Comparison of ENCODE assay signal across 1 cellular context in the genomic region with DNA sequence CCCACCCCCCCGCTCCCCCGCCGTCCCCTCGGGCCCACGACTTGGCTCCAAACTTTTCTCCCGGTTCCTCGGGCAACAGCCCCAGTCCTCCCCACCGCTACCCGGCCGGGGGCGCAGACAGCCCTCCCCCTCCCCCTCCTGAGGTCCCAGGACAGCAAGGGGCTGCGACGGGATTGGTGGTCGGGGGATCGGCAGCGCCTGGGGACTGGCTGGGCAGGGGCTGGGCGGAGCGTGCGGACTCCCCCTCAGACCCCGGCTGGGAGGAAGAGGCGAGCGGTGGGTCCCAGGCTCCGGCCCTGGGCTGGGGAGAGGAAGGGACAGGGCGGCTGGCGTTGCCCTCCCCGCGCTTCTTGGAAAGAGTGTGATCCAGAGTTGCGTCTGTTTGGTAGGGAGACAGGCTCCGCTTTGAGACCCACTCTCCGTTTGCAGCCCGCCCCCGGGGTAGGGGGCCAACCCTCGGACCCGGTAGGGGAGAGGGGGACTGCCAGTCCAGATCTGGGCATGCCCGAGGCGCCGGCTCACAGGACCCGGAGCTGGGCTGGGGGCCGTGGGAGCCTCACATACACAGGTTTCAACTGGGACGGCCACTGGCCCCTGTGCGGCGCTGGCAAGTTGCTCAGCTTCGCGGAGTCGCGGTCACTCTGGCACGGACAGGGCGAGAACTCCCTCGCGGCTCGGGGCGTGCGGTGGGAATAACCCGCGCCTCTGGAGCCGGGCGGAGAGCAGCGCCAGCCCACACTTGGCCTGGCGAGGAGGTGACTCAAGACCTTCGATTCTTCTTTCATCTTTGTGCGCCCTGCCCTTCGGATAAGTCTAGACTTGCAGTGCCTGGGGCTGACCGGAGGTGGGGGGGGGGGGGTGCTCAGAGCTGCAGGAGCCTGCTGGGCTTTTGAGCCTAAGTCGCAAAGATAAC.
TF ChIP-seq lines count a peak whose summit lies in the region.

No MANE protein-coding gene starts in this region.

TF ChIP-seq in HepG2, 621 proteins besides CTCF, POLR2A, EP300 and RAD21 (continued from another document and continues in another):
- TF ChIP-seq, protein P1, sequence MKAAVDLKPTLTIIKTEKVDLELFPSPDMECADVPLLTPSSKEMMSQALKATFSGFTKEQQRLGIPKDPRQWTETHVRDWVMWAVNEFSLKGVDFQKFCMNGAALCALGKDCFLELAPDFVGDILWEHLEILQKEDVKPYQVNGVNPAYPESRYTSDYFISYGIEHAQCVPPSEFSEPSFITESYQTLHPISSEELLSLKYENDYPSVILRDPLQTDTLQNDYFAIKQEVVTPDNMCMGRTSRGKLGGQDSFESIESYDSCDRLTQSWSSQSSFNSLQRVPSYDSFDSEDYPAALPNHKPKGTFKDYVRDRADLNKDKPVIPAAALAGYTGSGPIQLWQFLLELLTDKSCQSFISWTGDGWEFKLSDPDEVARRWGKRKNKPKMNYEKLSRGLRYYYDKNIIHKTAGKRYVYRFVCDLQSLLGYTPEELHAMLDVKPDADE (CRISPR knock-in tag; IDR thresholded peaks at IDR 0.05), result no peak
- TF ChIP-seq, protein P2, sequence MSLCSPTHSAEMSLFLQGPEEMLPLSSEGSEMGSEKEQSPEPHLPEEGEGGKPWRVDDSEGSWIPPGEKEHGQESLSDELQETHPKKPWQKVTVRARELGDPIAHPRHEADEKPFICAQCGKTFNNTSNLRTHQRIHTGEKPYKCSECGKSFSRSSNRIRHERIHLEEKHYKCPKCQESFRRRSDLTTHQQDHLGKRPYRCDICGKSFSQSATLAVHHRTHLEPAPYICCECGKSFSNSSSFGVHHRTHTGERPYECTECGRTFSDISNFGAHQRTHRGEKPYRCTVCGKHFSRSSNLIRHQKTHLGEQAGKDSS (CRISPR knock-in tag; IDR thresholded peaks at IDR 0.05; ENCODE audit: borderline replicate concordance, low read depth), result peak; percentile 57; the same call in 1 of the 2 replicates
- TF ChIP-seq ZNF543 (CRISPR knock-in tag; IDR thresholded peaks at IDR 0.05) (0 out of 2 replicates have a peak, but pooled peaks have one; percentile 15), ZNF549 (CRISPR knock-in tag; IDR thresholded peaks at IDR 0.05) (0 out of 2 replicates have a peak, but pooled peaks have one; percentile 38), HNRNPK (IDR thresholded peaks at IDR 0.05; ENCODE audit: low read depth, low read length, poor library complexity, severe bottlenecking) (peak; percentile 56), ZNF124 (CRISPR knock-in tag; IDR thresholded peaks at IDR 0.05) (no peak), HDAC1 (CRISPR knock-in tag; IDR thresholded peaks at IDR 0.05) (peak; percentile 73), KLF15 (CRISPR knock-in tag; IDR thresholded peaks at IDR 0.05; ENCODE audit: borderline replicate concordance) (no peak), ZSCAN12 (CRISPR knock-in tag; IDR thresholded peaks at IDR 0.05) (0 out of 2 replicates have a peak, but pooled peaks have one; percentile 38), MAF1 (CRISPR knock-in tag; IDR thresholded peaks at IDR 0.05; ENCODE audit: borderline replicate concordance) (0 out of 2 replicates have a peak, but pooled peaks have one; percentile 54), KMT2A (CRISPR knock-in tag; IDR thresholded peaks at IDR 0.05) (peak; percentile 69; the same call in 1 of the 2 replicates), DR1 (CRISPR knock-in tag; IDR thresholded peaks at IDR 0.05) (0 out of 2 replicates have a peak, but pooled peaks have one; percentile 41), HIVEP1 (CRISPR knock-in tag; IDR thresholded peaks at IDR 0.05) (0 out of 2 replicates have a peak, but pooled peaks have one; percentile 8), SAFB2 (CRISPR knock-in tag; IDR thresholded peaks at IDR 0.05; ENCODE audit: borderline replicate concordance, low read depth) (0 out of 2 replicates have a peak, but pooled peaks have one; percentile 28), THYN1 (CRISPR knock-in tag; IDR thresholded peaks at IDR 0.05; ENCODE audit: borderline replicate concordance, low read depth) (no peak), GZF1 (CRISPR knock-in tag; IDR thresholded peaks at IDR 0.05) (0 out of 2 replicates have a peak, but pooled peaks have one; percentile 33)
- TF ChIP-seq, protein P3, sequence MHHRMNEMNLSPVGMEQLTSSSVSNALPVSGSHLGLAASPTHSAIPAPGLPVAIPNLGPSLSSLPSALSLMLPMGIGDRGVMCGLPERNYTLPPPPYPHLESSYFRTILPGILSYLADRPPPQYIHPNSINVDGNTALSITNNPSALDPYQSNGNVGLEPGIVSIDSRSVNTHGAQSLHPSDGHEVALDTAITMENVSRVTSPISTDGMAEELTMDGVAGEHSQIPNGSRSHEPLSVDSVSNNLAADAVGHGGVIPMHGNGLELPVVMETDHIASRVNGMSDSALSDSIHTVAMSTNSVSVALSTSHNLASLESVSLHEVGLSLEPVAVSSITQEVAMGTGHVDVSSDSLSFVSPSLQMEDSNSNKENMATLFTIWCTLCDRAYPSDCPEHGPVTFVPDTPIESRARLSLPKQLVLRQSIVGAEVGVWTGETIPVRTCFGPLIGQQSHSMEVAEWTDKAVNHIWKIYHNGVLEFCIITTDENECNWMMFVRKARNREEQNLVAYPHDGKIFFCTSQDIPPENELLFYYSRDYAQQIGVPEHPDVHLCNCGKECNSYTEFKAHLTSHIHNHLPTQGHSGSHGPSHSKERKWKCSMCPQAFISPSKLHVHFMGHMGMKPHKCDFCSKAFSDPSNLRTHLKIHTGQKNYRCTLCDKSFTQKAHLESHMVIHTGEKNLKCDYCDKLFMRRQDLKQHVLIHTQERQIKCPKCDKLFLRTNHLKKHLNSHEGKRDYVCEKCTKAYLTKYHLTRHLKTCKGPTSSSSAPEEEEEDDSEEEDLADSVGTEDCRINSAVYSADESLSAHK (CRISPR knock-in tag; IDR thresholded peaks at IDR 0.05; ENCODE audit: borderline replicate concordance), result no peak
- TF ChIP-seq, protein P4, sequence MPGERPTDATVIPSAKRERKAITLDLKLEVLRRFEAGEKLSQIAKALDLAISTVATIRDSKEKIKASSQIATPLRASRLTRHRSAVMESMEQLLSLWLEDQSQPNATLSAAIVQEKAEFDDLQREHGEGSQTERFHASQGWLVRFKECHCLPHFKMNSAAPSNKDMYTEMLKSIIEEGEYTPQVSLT (CRISPR knock-in tag; IDR thresholded peaks at IDR 0.05; ENCODE audit: borderline replicate concordance, low read depth), result no peak
- TF ChIP-seq, protein P5, sequence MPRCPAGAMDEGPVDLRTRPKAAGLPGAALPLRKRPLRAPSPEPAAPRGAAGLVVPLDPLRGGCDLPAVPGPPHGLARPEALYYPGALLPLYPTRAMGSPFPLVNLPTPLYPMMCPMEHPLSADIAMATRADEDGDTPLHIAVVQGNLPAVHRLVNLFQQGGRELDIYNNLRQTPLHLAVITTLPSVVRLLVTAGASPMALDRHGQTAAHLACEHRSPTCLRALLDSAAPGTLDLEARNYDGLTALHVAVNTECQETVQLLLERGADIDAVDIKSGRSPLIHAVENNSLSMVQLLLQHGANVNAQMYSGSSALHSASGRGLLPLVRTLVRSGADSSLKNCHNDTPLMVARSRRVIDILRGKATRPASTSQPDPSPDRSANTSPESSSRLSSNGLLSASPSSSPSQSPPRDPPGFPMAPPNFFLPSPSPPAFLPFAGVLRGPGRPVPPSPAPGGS (CRISPR knock-in tag; IDR thresholded peaks at IDR 0.05), result 0 out of 2 replicates have a peak, but pooled peaks have one; percentile 3
- TF ChIP-seq, protein P6, sequence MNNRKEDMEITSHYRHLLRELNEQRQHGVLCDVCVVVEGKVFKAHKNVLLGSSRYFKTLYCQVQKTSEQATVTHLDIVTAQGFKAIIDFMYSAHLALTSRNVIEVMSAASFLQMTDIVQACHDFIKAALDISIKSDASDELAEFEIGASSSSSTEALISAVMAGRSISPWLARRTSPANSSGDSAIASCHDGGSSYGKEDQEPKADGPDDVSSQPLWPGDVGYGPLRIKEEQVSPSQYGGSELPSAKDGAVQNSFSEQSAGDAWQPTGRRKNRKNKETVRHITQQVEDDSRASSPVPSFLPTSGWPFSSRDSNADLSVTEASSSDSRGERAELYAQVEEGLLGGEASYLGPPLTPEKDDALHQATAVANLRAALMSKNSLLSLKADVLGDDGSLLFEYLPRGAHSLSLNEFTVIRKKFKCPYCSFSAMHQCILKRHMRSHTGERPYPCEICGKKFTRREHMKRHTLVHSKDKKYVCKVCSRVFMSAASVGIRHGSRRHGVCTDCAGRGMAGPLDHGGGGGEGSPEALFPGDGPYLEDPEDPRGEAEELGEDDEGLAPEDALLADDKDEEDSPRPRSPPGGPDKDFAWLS (CRISPR knock-in tag; IDR thresholded peaks at IDR 0.05; ENCODE audit: borderline replicate concordance), result peak; percentile 67; the same call in 1 of the 2 replicates
- TF ChIP-seq, protein P7, sequence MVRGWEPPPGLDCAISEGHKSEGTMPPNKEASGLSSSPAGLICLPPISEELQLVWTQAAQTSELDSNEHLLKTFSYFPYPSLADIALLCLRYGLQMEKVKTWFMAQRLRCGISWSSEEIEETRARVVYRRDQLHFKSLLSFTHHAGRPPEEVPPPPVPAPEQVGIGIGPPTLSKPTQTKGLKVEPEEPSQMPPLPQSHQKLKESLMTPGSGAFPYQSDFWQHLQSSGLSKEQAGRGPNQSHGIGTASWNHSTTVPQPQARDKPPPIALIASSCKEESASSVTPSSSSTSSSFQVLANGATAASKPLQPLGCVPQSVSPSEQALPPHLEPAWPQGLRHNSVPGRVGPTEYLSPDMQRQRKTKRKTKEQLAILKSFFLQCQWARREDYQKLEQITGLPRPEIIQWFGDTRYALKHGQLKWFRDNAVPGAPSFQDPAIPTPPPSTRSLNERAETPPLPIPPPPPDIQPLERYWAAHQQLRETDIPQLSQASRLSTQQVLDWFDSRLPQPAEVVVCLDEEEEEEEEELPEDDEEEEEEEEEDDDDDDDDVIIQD (CRISPR knock-in tag; IDR thresholded peaks at IDR 0.05; ENCODE audit: low read depth), result 0 out of 2 replicates have a peak, but pooled peaks have one; percentile 45
- TF ChIP-seq, protein P8, sequence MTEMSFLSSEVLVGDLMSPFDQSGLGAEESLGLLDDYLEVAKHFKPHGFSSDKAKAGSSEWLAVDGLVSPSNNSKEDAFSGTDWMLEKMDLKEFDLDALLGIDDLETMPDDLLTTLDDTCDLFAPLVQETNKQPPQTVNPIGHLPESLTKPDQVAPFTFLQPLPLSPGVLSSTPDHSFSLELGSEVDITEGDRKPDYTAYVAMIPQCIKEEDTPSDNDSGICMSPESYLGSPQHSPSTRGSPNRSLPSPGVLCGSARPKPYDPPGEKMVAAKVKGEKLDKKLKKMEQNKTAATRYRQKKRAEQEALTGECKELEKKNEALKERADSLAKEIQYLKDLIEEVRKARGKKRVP (CRISPR knock-in tag; IDR thresholded peaks at IDR 0.05), result no peak
- TF ChIP-seq, protein P9, sequence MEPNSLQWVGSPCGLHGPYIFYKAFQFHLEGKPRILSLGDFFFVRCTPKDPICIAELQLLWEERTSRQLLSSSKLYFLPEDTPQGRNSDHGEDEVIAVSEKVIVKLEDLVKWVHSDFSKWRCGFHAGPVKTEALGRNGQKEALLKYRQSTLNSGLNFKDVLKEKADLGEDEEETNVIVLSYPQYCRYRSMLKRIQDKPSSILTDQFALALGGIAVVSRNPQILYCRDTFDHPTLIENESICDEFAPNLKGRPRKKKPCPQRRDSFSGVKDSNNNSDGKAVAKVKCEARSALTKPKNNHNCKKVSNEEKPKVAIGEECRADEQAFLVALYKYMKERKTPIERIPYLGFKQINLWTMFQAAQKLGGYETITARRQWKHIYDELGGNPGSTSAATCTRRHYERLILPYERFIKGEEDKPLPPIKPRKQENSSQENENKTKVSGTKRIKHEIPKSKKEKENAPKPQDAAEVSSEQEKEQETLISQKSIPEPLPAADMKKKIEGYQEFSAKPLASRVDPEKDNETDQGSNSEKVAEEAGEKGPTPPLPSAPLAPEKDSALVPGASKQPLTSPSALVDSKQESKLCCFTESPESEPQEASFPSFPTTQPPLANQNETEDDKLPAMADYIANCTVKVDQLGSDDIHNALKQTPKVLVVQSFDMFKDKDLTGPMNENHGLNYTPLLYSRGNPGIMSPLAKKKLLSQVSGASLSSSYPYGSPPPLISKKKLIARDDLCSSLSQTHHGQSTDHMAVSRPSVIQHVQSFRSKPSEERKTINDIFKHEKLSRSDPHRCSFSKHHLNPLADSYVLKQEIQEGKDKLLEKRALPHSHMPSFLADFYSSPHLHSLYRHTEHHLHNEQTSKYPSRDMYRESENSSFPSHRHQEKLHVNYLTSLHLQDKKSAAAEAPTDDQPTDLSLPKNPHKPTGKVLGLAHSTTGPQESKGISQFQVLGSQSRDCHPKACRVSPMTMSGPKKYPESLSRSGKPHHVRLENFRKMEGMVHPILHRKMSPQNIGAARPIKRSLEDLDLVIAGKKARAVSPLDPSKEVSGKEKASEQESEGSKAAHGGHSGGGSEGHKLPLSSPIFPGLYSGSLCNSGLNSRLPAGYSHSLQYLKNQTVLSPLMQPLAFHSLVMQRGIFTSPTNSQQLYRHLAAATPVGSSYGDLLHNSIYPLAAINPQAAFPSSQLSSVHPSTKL (CRISPR knock-in tag; IDR thresholded peaks at IDR 0.05), result 0 out of 2 replicates have a peak, but pooled peaks have one; percentile 15
- TF ChIP-seq, protein P10, sequence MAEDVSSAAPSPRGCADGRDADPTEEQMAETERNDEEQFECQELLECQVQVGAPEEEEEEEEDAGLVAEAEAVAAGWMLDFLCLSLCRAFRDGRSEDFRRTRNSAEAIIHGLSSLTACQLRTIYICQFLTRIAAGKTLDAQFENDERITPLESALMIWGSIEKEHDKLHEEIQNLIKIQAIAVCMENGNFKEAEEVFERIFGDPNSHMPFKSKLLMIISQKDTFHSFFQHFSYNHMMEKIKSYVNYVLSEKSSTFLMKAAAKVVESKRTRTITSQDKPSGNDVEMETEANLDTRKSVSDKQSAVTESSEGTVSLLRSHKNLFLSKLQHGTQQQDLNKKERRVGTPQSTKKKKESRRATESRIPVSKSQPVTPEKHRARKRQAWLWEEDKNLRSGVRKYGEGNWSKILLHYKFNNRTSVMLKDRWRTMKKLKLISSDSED (CRISPR knock-in tag; IDR thresholded peaks at IDR 0.05), result 0 out of 2 replicates have a peak, but pooled peaks have one; percentile 36
- TF ChIP-seq, protein P11, sequence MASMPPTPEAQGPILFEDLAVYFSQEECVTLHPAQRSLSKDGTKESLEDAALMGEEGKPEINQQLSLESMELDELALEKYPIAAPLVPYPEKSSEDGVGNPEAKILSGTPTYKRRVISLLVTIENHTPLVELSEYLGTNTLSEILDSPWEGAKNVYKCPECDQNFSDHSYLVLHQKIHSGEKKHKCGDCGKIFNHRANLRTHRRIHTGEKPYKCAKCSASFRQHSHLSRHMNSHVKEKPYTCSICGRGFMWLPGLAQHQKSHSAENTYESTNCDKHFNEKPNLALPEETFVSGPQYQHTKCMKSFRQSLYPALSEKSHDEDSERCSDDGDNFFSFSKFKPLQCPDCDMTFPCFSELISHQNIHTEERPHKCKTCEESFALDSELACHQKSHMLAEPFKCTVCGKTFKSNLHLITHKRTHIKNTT (CRISPR knock-in tag; IDR thresholded peaks at IDR 0.05), result no peak
- TF ChIP-seq, protein P12, sequence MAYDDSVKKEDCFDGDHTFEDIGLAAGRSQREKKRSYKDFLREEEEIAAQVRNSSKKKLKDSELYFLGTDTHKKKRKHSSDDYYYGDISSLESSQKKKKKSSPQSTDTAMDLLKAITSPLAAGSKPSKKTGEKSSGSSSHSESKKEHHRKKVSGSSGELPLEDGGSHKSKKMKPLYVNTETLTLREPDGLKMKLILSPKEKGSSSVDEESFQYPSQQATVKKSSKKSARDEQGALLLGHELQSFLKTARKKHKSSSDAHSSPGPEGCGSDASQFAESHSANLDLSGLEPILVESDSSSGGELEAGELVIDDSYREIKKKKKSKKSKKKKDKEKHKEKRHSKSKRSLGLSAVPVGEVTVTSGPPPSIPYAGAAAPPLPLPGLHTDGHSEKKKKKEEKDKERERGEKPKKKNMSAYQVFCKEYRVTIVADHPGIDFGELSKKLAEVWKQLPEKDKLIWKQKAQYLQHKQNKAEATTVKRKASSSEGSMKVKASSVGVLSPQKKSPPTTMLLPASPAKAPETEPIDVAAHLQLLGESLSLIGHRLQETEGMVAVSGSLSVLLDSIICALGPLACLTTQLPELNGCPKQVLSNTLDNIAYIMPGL (CRISPR knock-in tag; IDR thresholded peaks at IDR 0.05; ENCODE audit: borderline replicate concordance in 1 of 2, low read depth in 1 of 2), result peak; percentile 34 to 65; a peak in 3 of 4 replicates
